Comparison of ENCODE assay signal across 1 cellular context in genomic region chr20:38658879-38659612, GRCh38.
A peak's percentile ranks its signal among the peaks of the same experiment; 100 is the strongest.
TF ChIP-seq lines count a peak whose summit lies in the region.

No MANE protein-coding gene starts in this region.

TF ChIP-seq in HepG2, 621 proteins besides CTCF, POLR2A, EP300 and RAD21 (continued from another document and continues in another):
- TF ChIP-seq ZBTB46 (CRISPR knock-in tag; IDR thresholded peaks at IDR 0.05; ENCODE audit: borderline replicate concordance) = no peak
- no peak for TF ChIP-seq ZNF331 (CRISPR knock-in tag; IDR thresholded peaks at IDR 0.05)
- TF ChIP-seq ZNF709 (CRISPR knock-in tag; IDR thresholded peaks at IDR 0.05) = no peak
- TF ChIP-seq REL (CRISPR knock-in tag; conservative IDR thresholded peaks at IDR 0.05) = no peak
- 0 out of 2 replicates have a peak, but pooled peaks have one; percentile 47 for TF ChIP-seq THAP7 (CRISPR knock-in tag; IDR thresholded peaks at IDR 0.05)
- TF ChIP-seq ZNF816 (CRISPR knock-in tag; IDR thresholded peaks at IDR 0.05; ENCODE audit: borderline replicate concordance) = no peak
- TF ChIP-seq DNMT1 (CRISPR knock-in tag; IDR thresholded peaks at IDR 0.05) = no peak
- TF ChIP-seq REXO4 (CRISPR knock-in tag; IDR thresholded peaks at IDR 0.05; ENCODE audit: borderline replicate concordance) = no peak
- TF ChIP-seq SCMH1 (CRISPR knock-in tag; IDR thresholded peaks at IDR 0.05; ENCODE audit: borderline replicate concordance) = no peak
- no peak for TF ChIP-seq STAT6 (CRISPR knock-in tag; IDR thresholded peaks at IDR 0.05; ENCODE audit: borderline replicate concordance)
- no peak for TF ChIP-seq THRA (CRISPR knock-in tag; IDR thresholded peaks at IDR 0.05; ENCODE audit: borderline replicate concordance)
- TF ChIP-seq MEIS2 (CRISPR knock-in tag; IDR thresholded peaks at IDR 0.05) = no peak
- TF ChIP-seq XRCC5 (optimal IDR thresholded peaks at IDR 0.05; ENCODE audit: low read length) = peak; percentile 98
- TF ChIP-seq ZNF558 (CRISPR knock-in tag; IDR thresholded peaks at IDR 0.05; ENCODE audit: borderline replicate concordance) = no peak
- no peak for TF ChIP-seq ZSCAN9 (CRISPR knock-in tag; IDR thresholded peaks at IDR 0.05; ENCODE audit: borderline replicate concordance)
- TF ChIP-seq BCL6 (CRISPR knock-in tag; IDR thresholded peaks at IDR 0.05) = no peak
- TF ChIP-seq ZNF281 (CRISPR knock-in tag; IDR thresholded peaks at IDR 0.05; ENCODE audit: borderline replicate concordance) = no peak
- no peak for TF ChIP-seq HNF1B (CRISPR knock-in tag; IDR thresholded peaks at IDR 0.05)
- TF ChIP-seq ZNF576 (CRISPR knock-in tag; IDR thresholded peaks at IDR 0.05) = no peak
- TF ChIP-seq MEF2D (CRISPR knock-in tag; IDR thresholded peaks at IDR 0.05) = no peak
- TF ChIP-seq ZNF556 (CRISPR knock-in tag; IDR thresholded peaks at IDR 0.05; ENCODE audit: borderline replicate concordance) = no peak
- no peak for TF ChIP-seq RBFOX2 (IDR thresholded peaks at IDR 0.05; ENCODE audit: low read depth, low read length)
- TF ChIP-seq ZNF841 (CRISPR knock-in tag; IDR thresholded peaks at IDR 0.05; ENCODE audit: borderline replicate concordance) = no peak
- TF ChIP-seq PLRG1 (conservative IDR thresholded peaks at IDR 0.05) = no peak
- no peak for TF ChIP-seq SP140L (CRISPR knock-in tag; IDR thresholded peaks at IDR 0.05; ENCODE audit: borderline replicate concordance)
- TF ChIP-seq RELA (CRISPR knock-in tag; IDR thresholded peaks at IDR 0.05) = no peak
- TF ChIP-seq KDM5B (CRISPR knock-in tag; IDR thresholded peaks at IDR 0.05; ENCODE audit: borderline replicate concordance) = no peak
- TF ChIP-seq FOSL2 (CRISPR knock-in tag; IDR thresholded peaks at IDR 0.05) = no peak
- no peak for TF ChIP-seq ZNF180 (CRISPR knock-in tag; IDR thresholded peaks at IDR 0.05; ENCODE audit: borderline replicate concordance, low read depth)
- TF ChIP-seq GZF1 (CRISPR knock-in tag; IDR thresholded peaks at IDR 0.05) = peak; percentile 93; the same call in 1 of the 2 replicates
- TF ChIP-seq ZNF253 (CRISPR knock-in tag; IDR thresholded peaks at IDR 0.05; ENCODE audit: borderline replicate concordance) = no peak
- TF ChIP-seq ZBTB10 (CRISPR knock-in tag; IDR thresholded peaks at IDR 0.05; ENCODE audit: borderline replicate concordance) = no peak
- TF ChIP-seq AGO1 (IDR thresholded peaks at IDR 0.05; ENCODE audit: low read depth, low read length, poor library complexity, severe bottlenecking) = no peak
- TF ChIP-seq ZNF850 (CRISPR knock-in tag; conservative IDR thresholded peaks at IDR 0.05) = no peak
- no peak for TF ChIP-seq HNF4A (CRISPR knock-in tag; IDR thresholded peaks at IDR 0.05)
- TF ChIP-seq ARHGAP35 (CRISPR knock-in tag; IDR thresholded peaks at IDR 0.05; ENCODE audit: borderline replicate concordance) = no peak
- TF ChIP-seq ZBTB49 (CRISPR knock-in tag; IDR thresholded peaks at IDR 0.05; ENCODE audit: borderline replicate concordance) = no peak
- no peak for TF ChIP-seq ZNF234 (CRISPR knock-in tag; conservative IDR thresholded peaks at IDR 0.05)
- TF ChIP-seq THAP8 (CRISPR knock-in tag; IDR thresholded peaks at IDR 0.05; ENCODE audit: borderline replicate concordance) = no peak
- 0 out of 4 replicates have a peak, but pooled peaks of 1 of the 2 experiments have one; percentile 40 for TF ChIP-seq HMGXB4 (CRISPR knock-in tag; IDR thresholded peaks at IDR 0.05; ENCODE audit: borderline replicate concordance in 1 of 2, low read depth in 1 of 2)
- TF ChIP-seq ASH2L (IDR thresholded peaks at IDR 0.05; ENCODE audit: insufficient read length, low read depth, low read length) = peak; percentile 31
